ENCODE assay signal across 18 cellular contexts in the genomic region with DNA sequence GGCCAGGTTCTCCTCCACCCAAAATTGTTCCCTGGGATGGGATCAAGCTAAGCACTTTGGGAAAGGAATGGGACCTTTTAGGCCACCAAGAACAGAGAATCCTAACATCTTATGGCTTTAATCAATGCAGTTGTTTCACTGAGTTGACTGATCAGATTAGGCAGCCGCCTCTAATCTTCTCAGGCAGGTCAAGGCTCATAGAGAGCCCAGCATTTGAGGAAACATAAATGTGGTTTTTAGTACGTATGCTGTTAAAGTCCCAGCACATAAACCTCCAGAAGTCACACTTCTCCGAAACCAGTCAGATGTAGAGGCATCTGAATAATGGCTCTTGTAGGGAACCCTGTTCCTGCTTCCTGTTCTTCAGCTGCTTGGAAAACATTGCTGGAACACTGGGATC.
"Had no signal": no experiment of that assay in that cellular context is flagged by ENCODE, and none has a peak within 500 bp of the region (broad histone marks: within the 10 kb centered on the region; RNA-seq: fewer than 3 reads in every experiment).

No MANE protein-coding gene starts in this region.

- H3K4me3 ChIP-seq: cardiac muscle cell, dorsolateral prefrontal cortex, hepatocyte, lung, tibial artery had no signal

- H3K27ac ChIP-seq: cardiac muscle cell, dorsolateral prefrontal cortex, foreskin keratinocyte, hepatocyte, tibial artery had no signal

- H3K27me3 Mint-ChIP-seq: activated B cell treated with CpG ODN at 0.5 μM for 24 hours; activated CD4-positive, alpha-beta memory T cell treated with anti-CD3 and anti-CD28 coated beads for 36 hours; activated CD8-positive, alpha-beta memory T cell treated with anti-CD3 and anti-CD28 coated beads, Interleukin-2, amount 10 ng/mL, durations not matched to agents 7 days and 5 days; activated naive CD8-positive, alpha-beta T cell treated with anti-CD3 and anti-CD28 coated beads, Interleukin-2, amount 10 ng/mL, durations not matched to agents 7 days and 5 days had no signal

- H3K27me3 ChIP-seq: cardiac muscle cell, dorsolateral prefrontal cortex, foreskin keratinocyte, hepatocyte, tibial artery had no signal

- ATAC-seq: activated CD8-positive, alpha-beta memory T cell treated with anti-CD3 and anti-CD28 coated beads, Interleukin-2, amount 10 ng/mL, durations not matched to agents 7 days and 5 days; foreskin keratinocyte had no signal

- H2AFZ ChIP-seq: hepatocyte had no signal

- H3K27ac Mint-ChIP-seq: activated B cell treated with CpG ODN at 0.5 μM for 24 hours; activated CD4-positive, alpha-beta memory T cell treated with anti-CD3 and anti-CD28 coated beads for 36 hours; activated CD8-positive, alpha-beta memory T cell treated with anti-CD3 and anti-CD28 coated beads, Interleukin-2, amount 10 ng/mL, durations not matched to agents 7 days and 5 days; activated naive CD8-positive, alpha-beta T cell treated with anti-CD3 and anti-CD28 coated beads, Interleukin-2, amount 10 ng/mL, durations not matched to agents 7 days and 5 days; T-helper 1 cell treated with Interleukin-12 subunit alpha and Interleukin-12 subunit beta and Interleukin-4 antibody, amounts not matched to agents 30 μg/mL and 1 μg/mL, for 36 hours had no signal

- H3K4me2 ChIP-seq: hepatocyte had no signal

- H3K4me3 Mint-ChIP-seq: activated B cell treated with CpG ODN at 0.5 μM for 24 hours; activated CD4-positive, alpha-beta memory T cell treated with anti-CD3 and anti-CD28 coated beads for 36 hours; activated CD8-positive, alpha-beta memory T cell treated with anti-CD3 and anti-CD28 coated beads, Interleukin-2, amount 10 ng/mL, durations not matched to agents 7 days and 5 days; activated naive CD8-positive, alpha-beta T cell treated with anti-CD3 and anti-CD28 coated beads, Interleukin-2, amount 10 ng/mL, durations not matched to agents 7 days and 5 days; T-helper 1 cell treated with Interleukin-12 subunit alpha and Interleukin-12 subunit beta and Interleukin-4 antibody, amounts not matched to agents 30 μg/mL and 1 μg/mL, for 36 hours had no signal

- H3K36me3 ChIP-seq: cardiac muscle cell, tibial artery had no signal

- H3K79me2 ChIP-seq: hepatocyte had no signal

- H3K9me3 ChIP-seq: tibial artery had no signal

- H3K36me3 Mint-ChIP-seq: activated CD4-positive, alpha-beta memory T cell treated with anti-CD3 and anti-CD28 coated beads for 36 hours had no signal

- DNase-seq: activated B cell treated with CpG ODN at 0.5 μM for 24 hours; activated CD4-positive, alpha-beta memory T cell treated with anti-CD3 and anti-CD28 coated beads for 36 hours; activated CD4-positive, alpha-beta T cell treated with anti-CD3 and anti-CD28 coated beads for 4 hours; activated CD8-positive, alpha-beta memory T cell treated with anti-CD3 and anti-CD28 coated beads, Interleukin-2, amount 10 ng/mL, durations not matched to agents 7 days and 5 days; activated naive CD4-positive, alpha-beta T cell; activated naive CD8-positive, alpha-beta T cell treated with anti-CD3 and anti-CD28 coated beads, Interleukin-2, amount 10 ng/mL, durations not matched to agents 7 days and 5 days; amygdala; dorsolateral prefrontal cortex; foreskin keratinocyte; midbrain; retina; stimulated activated CD8-positive, alpha-beta memory T cell treated with anti-CD3 and anti-CD28 coated beads, Interleukin-4, amount 100 ng/mL, for 48 hours; stimulated activated naive CD4-positive, alpha-beta T cell; tibial artery had no signal

- H3K4me1 ChIP-seq: foreskin keratinocyte had no signal
